21 cellular contexts compared by ENCODE assay signal in the genomic region with DNA sequence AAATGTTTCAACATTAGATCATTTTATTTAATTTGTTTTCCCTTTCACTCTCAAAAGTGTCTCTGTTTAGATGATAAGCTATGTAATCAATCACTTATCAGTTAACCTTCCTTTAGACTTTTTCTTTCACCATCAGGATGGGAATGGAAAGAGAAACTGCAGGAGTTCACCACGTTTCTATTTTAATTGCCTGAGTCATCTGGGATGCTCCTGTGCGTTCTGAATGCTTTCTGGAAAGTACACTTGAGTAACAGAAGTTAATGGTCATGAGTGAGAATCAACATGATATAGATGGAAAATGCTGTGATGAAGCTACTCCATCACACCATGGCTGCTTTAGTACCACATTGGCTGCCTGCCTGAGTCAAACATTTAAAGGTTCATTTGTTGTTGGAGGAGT.
"Had no signal": no experiment of that assay in that cellular context is flagged by ENCODE, and none has a peak within 500 bp of the region (broad histone marks: within the 10 kb centered on the region; RNA-seq: fewer than 3 reads in every experiment).

No MANE protein-coding gene starts in this region.

- H3K27ac ChIP-seq: adrenal gland, coronary artery, esophagus muscularis mucosa, psoas muscle, right lobe of liver, upper lobe of right lung had no signal

- H3K9me3 ChIP-seq: adrenal gland, esophagus muscularis mucosa, psoas muscle, right lobe of liver, upper lobe of right lung had no signal

- H3K4me1 ChIP-seq: adrenal gland, esophagus muscularis mucosa, psoas muscle, right lobe of liver, upper lobe of right lung had no signal

- ATAC-seq: activated CD8-positive, alpha-beta T cell treated with anti-CD3 and anti-CD28 coated beads, Interleukin-2, amount 10 ng/mL, durations not matched to agents 7 days and 5 days; left ventricle myocardium superior; psoas muscle; right lobe of liver; stimulated activated naive CD8-positive, alpha-beta T cell treated with anti-CD3 and anti-CD28 coated beads, Interleukin-15, amount 100 ng/mL, for 72 hours; upper lobe of right lung had no signal

- H3K36me3 ChIP-seq: adrenal gland, esophagus muscularis mucosa, right lobe of liver, upper lobe of right lung had no signal

- DNase-seq: activated B cell treated with CpG ODN at 0.5 μM for 24 hours; activated CD4-positive, alpha-beta T cell treated with anti-CD3 and anti-CD28 coated beads, Interleukin-2, amount 10 ng/mL, durations not matched to agents 24 days and 14 days; activated CD8-positive, alpha-beta memory T cell treated with anti-CD3 and anti-CD28 coated beads, Interleukin-2, amount 50 U/mL, for 4 hours; activated CD8-positive, alpha-beta T cell treated with anti-CD3 and anti-CD28 coated beads, Interleukin-2, amount 10 ng/mL, durations not matched to agents 7 days and 5 days; activated effector memory CD4-positive, alpha-beta T cell treated with anti-CD3 and anti-CD28 coated beads, Interleukin-2, amount 50 U/mL, for 16 hours; activated T-cell treated with anti-CD3 and anti-CD28 coated beads, Interleukin-2, amount 50 U/mL, for 48 hours; adrenal gland; central memory CD4-positive, alpha-beta T cell; effector CD4-positive, alpha-beta T cell; hippocampal formation; kidney; left ventricle myocardium superior; mesendoderm; nephron progenitor cell; psoas muscle; right lobe of liver; stimulated activated naive CD8-positive, alpha-beta T cell treated with anti-CD3 and anti-CD28 coated beads, Interleukin-15, amount 100 ng/mL, for 72 hours; T-helper 2 cell; upper lobe of right lung had no signal

- H3K27me3 ChIP-seq: adrenal gland, esophagus muscularis mucosa, right lobe of liver, upper lobe of right lung had no signal

- H3K4me3 ChIP-seq: adrenal gland, coronary artery, esophagus muscularis mucosa, psoas muscle, right lobe of liver, upper lobe of right lung had no signal
